11 cellular contexts compared by ENCODE assay signal in genomic region chr9:120532475-120532874, GRCh38. TPM values are rescaled to one million over a fixed set of nuclear protein-coding genes. Genes with fewer than 3 reads are reported as not detected.
A peak's percentile ranks its signal among the peaks of the same experiment; 100 is the strongest.
DNase-seq lines count a peak whose midpoint lies in the region; ATAC-seq, FAIRE-seq and TF ChIP-seq lines count a peak whose summit lies in the region.
"Had no signal": no experiment of that assay in that cellular context is flagged by ENCODE, and none has a peak within 500 bp of the region (broad histone marks: within the 10 kb centered on the region; RNA-seq: fewer than 3 reads in every experiment).

No MANE protein-coding gene starts in this region.

- H3K27me3 Mint-ChIP-seq in chondrocyte (ENCODE audit: low read depth) = no peaks in the 10 kb centered on the region
- no peaks in the 10 kb centered on the region for H3K27me3 Mint-ChIP-seq in natural killer cell treated with Interleukin-12 subunit alpha and Interleukin-12 subunit beta and Interleukin-15 and Interleukin-18, amount 100 ng/mL, for 72 hours
- H3K27me3 Mint-ChIP-seq: activated CD4-positive, alpha-beta memory T cell treated with anti-CD3 and anti-CD28 coated beads for 36 hours had no signal

- H3K27ac ChIP-seq in A549 (peak overlapping the region; percentile 67 to 85; a peak in 5 of 6 replicates), lower lobe of right lung (peak overlapping the region; percentile 48)
- H3K27ac ChIP-seq: BLaER1 treated with 17β-estradiol and CSF1 and Interleukin-3, amounts not matched to agents 10 nM and 100 nM had no signal

- peaks cover 28% of the 10 kb centered on the region for H3K4me1 Mint-ChIP-seq in chondrocyte (ENCODE audit: low read depth)
- H3K4me1 Mint-ChIP-seq in natural killer cell treated with Interleukin-12 subunit alpha and Interleukin-12 subunit beta and Interleukin-15 and Interleukin-18, amount 100 ng/mL, for 72 hours (ENCODE audit: low read depth in 2 of 2) = peaks cover 0 to 11% of the 10 kb centered on the region in 2 donors

- no peak overlapping the region for H3K4me3 Mint-ChIP-seq in chondrocyte (ENCODE audit: unreplicated experiment)
- H3K4me3 Mint-ChIP-seq in natural killer cell treated with Interleukin-12 subunit alpha and Interleukin-12 subunit beta and Interleukin-15 and Interleukin-18, amount 100 ng/mL, for 72 hours = no peak overlapping the region
- H3K4me3 Mint-ChIP-seq: activated CD4-positive, alpha-beta memory T cell treated with anti-CD3 and anti-CD28 coated beads for 36 hours had no signal

- WGBS in A549 (ENCODE audit: missing lambda C conversion rate) = 48% methylated on average over 6 of the region's 6 CpGs

- H3K36me3 ChIP-seq in lower lobe of right lung = peaks cover 77% of the 10 kb centered on the region

- no peak for TF ChIP-seq CTCF in A549 (IDR thresholded peaks at IDR 0.05)
- TF ChIP-seq CTCF in chondrocyte (IDR thresholded peaks at IDR 0.05) = no peak
- TF ChIP-seq CTCF in lower lobe of right lung (IDR thresholded peaks at IDR 0.05) = no peak

- no peaks in the 10 kb centered on the region for H3K9me3 Mint-ChIP-seq in chondrocyte (ENCODE audit: low read depth)
- no peaks in the 10 kb centered on the region for H3K9me3 Mint-ChIP-seq in natural killer cell treated with Interleukin-12 subunit alpha and Interleukin-12 subunit beta and Interleukin-15 and Interleukin-18, amount 100 ng/mL, for 72 hours
- H3K9me3 Mint-ChIP-seq: activated CD4-positive, alpha-beta memory T cell treated with anti-CD3 and anti-CD28 coated beads for 36 hours had no signal

- peaks cover 34% of the 10 kb centered on the region for H3K36me3 Mint-ChIP-seq in chondrocyte (ENCODE audit: low read depth)
- H3K36me3 Mint-ChIP-seq in natural killer cell treated with Interleukin-12 subunit alpha and Interleukin-12 subunit beta and Interleukin-15 and Interleukin-18, amount 100 ng/mL, for 72 hours = peaks cover 35% of the 10 kb centered on the region

- H3K9me3 ChIP-seq in A549 (no peaks in the 10 kb centered on the region), lower lobe of right lung (no peaks in the 10 kb centered on the region)
- H3K9me3 ChIP-seq: BLaER1 treated with 17β-estradiol and CSF1 and Interleukin-3, amounts not matched to agents 10 nM and 100 nM had no signal

- ATAC-seq in A549 (peak; percentile 86 to 88), lower lobe of right lung (peak; percentile 75 to 91), GM21619 (IDR thresholded peaks at IDR 0.05; ENCODE audit: unreplicated experiment) (no peak), GM18520 (IDR thresholded peaks at IDR 0.05; ENCODE audit: unreplicated experiment) (no peak)
- no peak for ATAC-seq in natural killer cell treated with Interleukin-12 subunit alpha and Interleukin-12 subunit beta and Interleukin-15 and Interleukin-18, amount 100 ng/mL, for 72 hours

- TF ChIP-seq RAD21 in A549 (conservative IDR thresholded peaks at IDR 0.05 in 1 of 2, IDR thresholded peaks at IDR 0.05 in 1 of 2) (no peak), Ishikawa (IDR thresholded peaks at IDR 0.05; ENCODE audit: low read depth) (no peak)

- peak overlapping the region; percentile 71 for H3K27ac Mint-ChIP-seq in chondrocyte (ENCODE audit: unreplicated experiment)
- no peak overlapping the region for H3K27ac Mint-ChIP-seq in natural killer cell treated with Interleukin-12 subunit alpha and Interleukin-12 subunit beta and Interleukin-15 and Interleukin-18, amount 100 ng/mL, for 72 hours
- H3K27ac Mint-ChIP-seq: activated CD4-positive, alpha-beta memory T cell treated with anti-CD3 and anti-CD28 coated beads for 36 hours had no signal

- POLR2A ChIA-PET in A549 (lab: Yijun Ruan, JAX) = interaction anchor here (0.6 kb wide), 1 partner anchor 717 kb away, joined by 3 read pairs; no protein-coding TSS in a partner anchor

- H3K4me2 ChIP-seq in A549 = peak overlapping the region; percentile 31

- H3K4me3 ChIP-seq in A549 (no peak overlapping the region), lower lobe of right lung (no peak overlapping the region)
- H3K4me3 ChIP-seq: BLaER1 treated with 17β-estradiol and CSF1 and Interleukin-3, amounts not matched to agents 10 nM and 100 nM had no signal

- CTCF ChIA-PET in A549 (lab: Yijun Ruan, JAX) = interaction anchor here (0.6 to 2.5 kb wide), 11 partner anchors 8 to 563 kb away, joined by 3 to 17 read pairs (median 4); no protein-coding TSS in a partner anchor

- H3K27me3 ChIP-seq in lower lobe of right lung (ENCODE audit: low read depth) = no peaks in the 10 kb centered on the region
- H3K27me3 ChIP-seq: BLaER1 treated with 17β-estradiol and CSF1 and Interleukin-3, amounts not matched to agents 10 nM and 100 nM had no signal

- FAIRE-seq in A549 (lab: Jason Lieb, UNC) = no peak

- TF ChIP-seq EP300 in A549 (IDR thresholded peaks at IDR 0.05) (no peak), Ishikawa (IDR thresholded peaks at IDR 0.05; ENCODE audit: borderline replicate concordance) (no peak)

- DNase-seq in A549 (ENCODE audit: low read depth in 1 of 2, low spot score in 1 of 2) (peak; percentile 37 to 82), chondrocyte (ENCODE audit: low spot score) (no peak), lower lobe of right lung (peak; percentile 60), NCI-H2107 (lab: John Stamatoyannopoulos, UW) (no peak)
- no peak for DNase-seq in natural killer cell treated with Interleukin-12 subunit alpha and Interleukin-12 subunit beta and Interleukin-15 and Interleukin-18, amount 100 ng/mL, for 72 hours (ENCODE audit: low spot score)
- DNase-seq: activated CD4-positive, alpha-beta memory T cell treated with anti-CD3 and anti-CD28 coated beads for 36 hours; amniotic stem cell had no signal

- H3K4me1 ChIP-seq in A549 = peaks cover 26% of the 10 kb centered on the region
- H3K4me1 ChIP-seq in lower lobe of right lung = no peaks in the 10 kb centered on the region

- TF ChIP-seq POLR2A in A549 (IDR thresholded peaks at IDR 0.05; ENCODE audit: low read length) = no peak

- intact Hi-C loops in lower lobe of right lung (cut with DNase I) = no loop called here

TF ChIP-seq in A549, 52 proteins besides CTCF, POLR2A, EP300 and RAD21:
- 0 out of 2 replicates have a peak, but pooled peaks have one; percentile 22 for TF ChIP-seq MAX (IDR thresholded peaks at IDR 0.05)
- 0 out of 4 replicates have a peak, but pooled peaks of 1 of the 2 experiments have one; percentile 12 for TF ChIP-seq CEBPB (IDR thresholded peaks at IDR 0.05)
- TF ChIP-seq ZC3H11A (IDR thresholded peaks at IDR 0.05) = no peak

TF ChIP-seq in Ishikawa, 13 proteins besides CTCF, POLR2A, EP300 and RAD21:
- TF ChIP-seq TEAD4 (IDR thresholded peaks at IDR 0.05) = peak; percentile 37; the same call in 1 of the 2 replicates
- no peak for TF ChIP-seq FOXM1 (IDR thresholded peaks at IDR 0.05; ENCODE audit: borderline replicate concordance, low read depth)

RNA-seq across cellular contexts. Expression of gene CDK5RAP2, which starts 47.5 kb away (rescaled TPM):
- polyA plus RNA-seq in A549 (2011; rRNA removed) (37.1 and 44.6 TPM in 2 replicates), A549 (2017; fragmentation: RNase III; extraction: RNeasy Plus Mini Kit Qiagen cat#74134 plus additional on column Dnase treatment) (28.7 to 31.9 TPM (median 29.1 TPM) in 3 replicates)
- polyA plus RNA-seq in A549 (2012; cell fraction: cytosol; rRNA removed) = 31.3 and 34.2 TPM in 2 replicates
- polyA plus RNA-seq in A549 (2012; cell fraction: nucleus; rRNA removed) = 78.3 and 93.3 TPM in 2 replicates
- 62.0 and 63.0 TPM in 2 replicates for polyA minus RNA-seq in A549 (2011; rRNA and poly(A)+ RNA removed)
- total RNA-seq in chondrocyte (36.3 to 70.4 TPM (median 40.4 TPM) in 3 replicates), lower lobe of right lung (54.7 TPM)
- total RNA-seq in natural killer cell treated with Interleukin-12 subunit alpha and Interleukin-12 subunit beta and Interleukin-15 and Interleukin-18, amount 100 ng/mL, for 72 hours = 100 to 1,000 TPM in 1 of 2 donors, 10 to 100 TPM in 1; 73.4 to 124 TPM

Comparison
In these comparisons a context has a peak if more than half of its experiments do, and no peak if none do; other contexts are left out.
1. ATAC-seq: peak in A549 (2 of 2) and lower lobe of right lung (2 of 2); none in GM21619 (single experiment), natural killer cell treated with Interleukin-12 subunit alpha and Interleukin-12 subunit beta and Interleukin-15 and Interleukin-18, amount 100 ng/mL, for 72 hours (0 of 2) and GM18520 (single experiment).
2. DNase-seq: peak in A549 (2 of 2) and lower lobe of right lung (single experiment); none in chondrocyte (single experiment), NCI-H2107 (single experiment) and natural killer cell treated with Interleukin-12 subunit alpha and Interleukin-12 subunit beta and Interleukin-15 and Interleukin-18, amount 100 ng/mL, for 72 hours (single experiment).